9 cellular contexts compared by ENCODE assay signal in the genomic region with DNA sequence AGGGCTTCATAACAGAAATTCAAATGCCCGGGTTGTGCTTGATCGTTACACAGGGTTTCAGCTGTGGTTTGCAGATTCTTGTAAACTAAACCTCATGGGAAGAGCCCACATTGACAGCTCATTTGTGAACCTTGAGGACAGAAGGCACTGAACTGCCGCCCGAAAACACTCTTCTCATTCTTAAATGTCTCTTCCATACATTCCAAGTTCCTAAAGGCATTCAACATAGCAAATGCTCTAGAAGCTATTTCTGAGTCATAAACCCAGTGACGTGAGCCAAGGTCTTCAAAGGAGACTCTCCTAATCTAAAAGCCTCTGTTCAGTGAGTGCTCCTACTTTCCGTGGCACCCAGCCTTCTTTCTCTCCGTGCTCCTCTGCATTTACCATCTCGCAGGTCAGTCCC.
A peak's percentile ranks its signal among the peaks of the same experiment; 100 is the strongest.
DNase-seq lines count a peak whose midpoint lies in the region; ATAC-seq, FAIRE-seq and TF ChIP-seq lines count a peak whose summit lies in the region.
"Had no signal": no experiment of that assay in that cellular context is flagged by ENCODE, and none has a peak within 500 bp of the region (broad histone marks: within the 10 kb centered on the region; RNA-seq: fewer than 3 reads in every experiment).

No MANE protein-coding gene starts in this region.

- H3K27ac ChIP-seq in BLaER1 (peak overlapping the region; percentile 39; the same call in 1 of the 2 replicates), KOPT-K1 (ENCODE audit: low read depth, low read length, poor library complexity, severe bottlenecking) (peak overlapping the region; percentile 35), muscle layer of duodenum (ENCODE audit: low read length) (no peak overlapping the region), aorta (ENCODE audit: low read depth in 1 of 2, low read length in 2 of 2) (no peak overlapping the region)

- peak overlapping the region; percentile 77 for H3K4me2 ChIP-seq in BLaER1

- intact Hi-C loops in aorta (cut with DNase I) = no loop called here

- ATAC-seq in aorta (ENCODE audit: low FRiP score) = no peak

- H3K4me3 ChIP-seq in BLaER1 (peak overlapping the region; percentile 56), bronchial epithelial cell (ENCODE audit: low read depth, low read length) (no peak overlapping the region), muscle layer of duodenum (ENCODE audit: low read depth in 1 of 2, low read length in 2 of 2) (peak overlapping the region; percentile 27 to 48), aorta (ENCODE audit: low read length in 2 of 2) (no peak overlapping the region)

- no peak for TF ChIP-seq CTCF in bronchial epithelial cell (IDR thresholded peaks at IDR 0.05; ENCODE audit: insufficient read depth, low read length, severe bottlenecking)

- peak overlapping the region; percentile 25; the same call in 1 of the 2 replicates for H3K9ac ChIP-seq in BLaER1

- H3K9me3 ChIP-seq in BLaER1 (no peaks in the 10 kb centered on the region), KOPT-K1 (ENCODE audit: insufficient read depth, low read length, poor library complexity, severe bottlenecking) (no peaks in the 10 kb centered on the region), muscle layer of duodenum (ENCODE audit: control insufficient read depth in 1 of 2, low read length in 2 of 2) (no peaks in the 10 kb centered on the region), aorta (ENCODE audit: control insufficient read depth, low read length) (no peaks in the 10 kb centered on the region)

- no peaks in the 10 kb centered on the region for H3K27me3 ChIP-seq in BLaER1
- no peaks in the 10 kb centered on the region for H3K27me3 ChIP-seq in bronchial epithelial cell (ENCODE audit: control insufficient read depth, insufficient read depth, low read length)
- H3K27me3 ChIP-seq in muscle layer of duodenum (ENCODE audit: low read depth, low read length) = no peaks in the 10 kb centered on the region
- no peaks in the 10 kb centered on the region for H3K27me3 ChIP-seq in aorta (ENCODE audit: control insufficient read depth in 1 of 2, insufficient read depth in 2 of 2, low read length in 1 of 2)

- H3K4me1 ChIP-seq in BLaER1 (peaks cover 20% of the 10 kb centered on the region), muscle layer of duodenum (ENCODE audit: control insufficient read depth in 1 of 2, insufficient read depth in 2 of 2, low read length in 2 of 2) (peaks cover 0 to 23% of the 10 kb centered on the region in 2 donors), aorta (ENCODE audit: control insufficient read depth in 1 of 2, insufficient read depth in 2 of 2, low read length in 2 of 2) (no peaks in the 10 kb centered on the region)

- DNase-seq in bronchial epithelial cell (ENCODE audit: low read depth) = peak; percentile 61
- DNase-seq in NCI-H128 (lab: John Stamatoyannopoulos, UW; ENCODE audit: unreplicated experiment) = no peak
- DNase-seq in NCI-H2196 treated with DMSO at 0.1 percent for 48 hours (lab: John Stamatoyannopoulos, UW; ENCODE audit: unreplicated experiment) = no peak
- no peak for DNase-seq in aorta
- no peak for DNase-seq in globus pallidus (ENCODE audit: low spot score)
- DNase-seq: stimulated activated CD4-positive, alpha-beta T cell treated with anti-CD3 and anti-CD28 coated beads, Interleukin-4, amount 100 ng/mL, for 24 hours had no signal

- FAIRE-seq in bronchial epithelial cell (lab: Jason Lieb, UNC) = no peak

- H4K20me1 ChIP-seq in BLaER1 = no peaks in the 10 kb centered on the region

- WGBS in aorta, 2 donors = 34 to 43% methylated on average over 8 of the region's 8 CpGs

- no peaks in the 10 kb centered on the region for H3K36me3 ChIP-seq in BLaER1
- H3K36me3 ChIP-seq in KOPT-K1 (ENCODE audit: insufficient read depth, low read length) = no peaks in the 10 kb centered on the region
- no peaks in the 10 kb centered on the region for H3K36me3 ChIP-seq in bronchial epithelial cell (ENCODE audit: control insufficient read depth, insufficient read depth, low read length)
- H3K36me3 ChIP-seq in muscle layer of duodenum (ENCODE audit: control insufficient read depth in 1 of 2, insufficient read depth in 2 of 2, low read length in 2 of 2) = no peaks in the 10 kb centered on the region
- H3K36me3 ChIP-seq in aorta (ENCODE audit: control insufficient read depth in 1 of 2, insufficient read depth in 2 of 2, low read length in 1 of 2) = no peaks in the 10 kb centered on the region

Comparison
In these comparisons a context has a peak if more than half of its experiments do, and no peak if none do; other contexts are left out.
1. H3K27ac ChIP-seq: peak in BLaER1 (single experiment) and KOPT-K1 (single experiment); none in muscle layer of duodenum (single experiment) and aorta (0 of 2).
2. H3K4me3 ChIP-seq: peak in BLaER1 (single experiment) and muscle layer of duodenum (2 of 2); none in bronchial epithelial cell (single experiment) and aorta (0 of 2).